Comparison of ENCODE assay signal across 12 cellular contexts in the genomic region with DNA sequence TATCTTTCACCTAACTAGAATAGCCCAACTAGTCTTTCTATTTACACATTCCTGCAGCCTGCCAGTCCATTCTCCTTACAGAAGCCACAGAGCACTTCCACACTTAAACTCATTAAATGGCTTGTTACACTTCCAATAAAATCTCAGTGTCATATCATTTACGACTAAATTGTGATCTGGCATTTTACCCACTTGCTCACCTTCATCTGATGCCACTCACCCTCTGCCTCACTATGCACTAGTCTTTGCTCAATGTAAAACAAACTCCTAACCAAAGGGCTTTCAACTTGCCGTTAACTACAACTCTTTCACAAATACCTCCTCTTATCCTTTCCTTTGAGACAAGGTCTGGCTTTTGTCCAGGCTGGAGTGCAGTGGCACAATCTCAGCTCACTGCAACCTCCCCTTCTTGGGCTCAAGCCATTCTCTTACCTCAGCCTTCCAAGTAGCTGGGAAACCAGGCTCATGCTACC. TPM values are rescaled to one million over a fixed set of nuclear protein-coding genes. Genes with fewer than 3 reads are reported as not detected.
A peak's percentile ranks its signal among the peaks of the same experiment; 100 is the strongest.
DNase-seq lines count a peak whose midpoint lies in the region; ATAC-seq and TF ChIP-seq lines count a peak whose summit lies in the region.
"Had no signal": no experiment of that assay in that cellular context is flagged by ENCODE, and none has a peak within 500 bp of the region (broad histone marks: within the 10 kb centered on the region; RNA-seq: fewer than 3 reads in every experiment).

No MANE protein-coding gene starts in this region.

- peaks cover 3% of the 10 kb centered on the region for H3K4me1 ChIP-seq in mucosa of descending colon (ENCODE audit: low read depth)

- TF ChIP-seq CTCF in mucosa of descending colon (IDR thresholded peaks at IDR 0.05) = no peak

- H3K36me3 ChIP-seq in mucosa of descending colon (ENCODE audit: low read depth) = no peaks in the 10 kb centered on the region

- no peaks in the 10 kb centered on the region for H3K9me3 ChIP-seq in mucosa of descending colon
- H3K9me3 ChIP-seq: BLaER1 had no signal

- intact Hi-C loops in mucosa of descending colon (cut with DNase I, micrococcal nuclease) = no loop called here

- ATAC-seq in mucosa of descending colon (peak; percentile 41), HG02840 (IDR thresholded peaks at IDR 0.05; ENCODE audit: low FRiP score, unreplicated experiment) (no peak)

- in situ Hi-C loops in Caki2 (cut with HindIII; ENCODE audit: low pct_unique_long_range_greater_than_20kb, low sequenced_read_pairs) = no loop called here

- peak; percentile 12 for DNase-seq in Caki2 (ENCODE audit: low read depth)
- DNase-seq in NCI-H2029 (lab: John Stamatoyannopoulos, UW) = peak; percentile 21
- DNase-seq in fibroblast of peridontal ligament (ENCODE audit: extremely low read depth) = peak; percentile 73
- DNase-seq in mucosa of descending colon = peak in 1 of 3 donors; percentile 23
- DNase-seq in NCI-H748 (lab: John Stamatoyannopoulos, UW; ENCODE audit: unreplicated experiment) = no peak
- no peak for DNase-seq in AML-193 (lab: John Stamatoyannopoulos, UW)
- no peak for DNase-seq in GM03348 (ENCODE audit: low spot score)
- DNase-seq: activated CD4-positive, alpha-beta memory T cell treated with anti-CD3 and anti-CD28 coated beads for 36 hours; kidney; NCI-H524 had no signal

- H3K4me3 ChIP-seq in mucosa of descending colon = no peak overlapping the region
- H3K4me3 ChIP-seq: BLaER1 had no signal

RNA-seq across cellular contexts. Expression of gene YAF2, which starts 24.1 kb away (rescaled TPM):
- total RNA-seq in Caki2 (2014; rRNA removed; shearing (Covaris generic); ENCODE audit: low replicate concordance) = 12.2 and 46.1 TPM in 2 replicates
- total RNA-seq in mucosa of descending colon = 10 to 100 TPM; 19.0 to 37.8 (median 22.2) TPM

Comparison
In these comparisons a context has a peak if more than half of its experiments do, and no peak if none do; other contexts are left out.
1. DNase-seq: peak in Caki2 (single experiment), NCI-H2029 (single experiment) and fibroblast of peridontal ligament (single experiment); none in NCI-H748 (single experiment), AML-193 (0 of 2) and GM03348 (single experiment).